12 cellular contexts compared by ENCODE assay signal in the genomic region with DNA sequence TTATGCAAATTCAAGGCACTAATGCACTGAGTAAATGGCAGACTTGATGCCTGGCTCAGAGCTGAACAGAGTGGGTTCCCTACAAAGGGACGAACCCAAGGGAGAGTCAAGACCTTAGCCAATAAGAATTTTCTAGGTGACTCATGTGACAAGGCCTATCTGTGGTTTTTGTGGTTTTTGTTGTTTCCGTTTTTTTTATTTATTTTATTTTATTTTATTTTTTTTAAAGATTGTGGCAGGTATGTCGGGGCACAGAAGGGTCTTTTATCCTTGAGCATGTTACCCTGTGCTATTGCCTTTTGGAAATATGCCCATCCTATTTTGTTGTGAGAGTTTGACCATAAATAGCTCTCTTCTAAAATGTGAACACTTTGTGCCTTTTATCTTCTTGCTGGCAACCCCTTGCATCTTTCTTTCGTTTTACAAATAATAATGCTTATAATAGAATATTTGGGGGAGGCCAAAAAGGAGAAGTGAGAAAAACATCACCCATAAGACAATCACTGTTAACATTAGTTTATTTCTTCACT.
DNase-seq lines count a peak whose midpoint lies in the region; ATAC-seq and TF ChIP-seq lines count a peak whose summit lies in the region.
"Had no signal": no experiment of that assay in that cellular context is flagged by ENCODE, and none has a peak within 500 bp of the region (broad histone marks: within the 10 kb centered on the region; RNA-seq: fewer than 3 reads in every experiment).

No MANE protein-coding gene starts in this region.

- ATAC-seq in GM19395 (IDR thresholded peaks at IDR 0.05; ENCODE audit: unreplicated experiment), result peak; percentile 98
- peak; percentile 98 for ATAC-seq in HG02884 (IDR thresholded peaks at IDR 0.05; ENCODE audit: unreplicated experiment)
- ATAC-seq in activated T-cell treated with anti-CD3 and anti-CD28 coated beads, Interleukin-2, amount 50 U/mL, for 4 hours, result no peak
- ATAC-seq in sciatic nerve, result no peak
- ATAC-seq: Right ventricle myocardium inferior had no signal

- H3K27me3 Mint-ChIP-seq in IgD-negative memory B cell, result no peaks in the 10 kb centered on the region
- no peaks in the 10 kb centered on the region for H3K27me3 Mint-ChIP-seq in activated naive CD4-positive, alpha-beta T cell treated with anti-CD3 and anti-CD28 coated beads, Interleukin-2, amount 10 ng/mL, durations not matched to agents 7 days and 5 days
- H3K27me3 Mint-ChIP-seq in activated T-cell treated with anti-CD3 and anti-CD28 coated beads, Interleukin-2, amount 50 U/mL, for 4 hours (ENCODE audit: low read depth), result no peaks in the 10 kb centered on the region

- H3K4me1 Mint-ChIP-seq in IgD-negative memory B cell, result peaks cover 13 to 17% (median 16%) of the 10 kb centered on the region in 3 donors
- no peaks in the 10 kb centered on the region for H3K4me1 Mint-ChIP-seq in activated naive CD4-positive, alpha-beta T cell treated with anti-CD3 and anti-CD28 coated beads, Interleukin-2, amount 10 ng/mL, durations not matched to agents 7 days and 5 days
- H3K4me1 Mint-ChIP-seq in activated T-cell treated with anti-CD3 and anti-CD28 coated beads, Interleukin-2, amount 50 U/mL, for 4 hours (ENCODE audit: low read depth), result no peaks in the 10 kb centered on the region

- intact Hi-C loops in sciatic nerve (cut with DNase I), result no loop called here

- no peak overlapping the region; the same call in 1 of the 2 replicates for H3K4me3 ChIP-seq in GM12864 (ENCODE audit: low read depth, low read length)
- H3K4me3 ChIP-seq: MG63 had no signal

- DNase-seq in GM12864 (ENCODE audit: low read depth) (peak; percentile 87), SW 1271 (lab: John Stamatoyannopoulos, UW) (no peak), sciatic nerve (ENCODE audit: low spot score) (no peak)
- DNase-seq in activated naive CD4-positive, alpha-beta T cell treated with anti-CD3 and anti-CD28 coated beads, Interleukin-2, amount 10 ng/mL, durations not matched to agents 7 days and 5 days, result no peak
- DNase-seq in activated T-cell treated with anti-CD3 and anti-CD28 coated beads, Interleukin-2, amount 50 U/mL, for 4 hours, result no peak
- DNase-seq: activated CD4-positive, alpha-beta T cell treated with anti-CD3 and anti-CD28 coated beads for 4 hours; MG63; stimulated activated CD4-positive, alpha-beta T cell treated with anti-CD3 and anti-CD28 coated beads, Interleukin-12 subunit alpha, Interleukin-12 subunit beta, amount 100 ng/mL, for 4 hours had no signal

- H3K4me3 Mint-ChIP-seq in IgD-negative memory B cell, result peak overlapping the region; percentile 47 to 74 (median 68)
- H3K4me3 Mint-ChIP-seq in activated naive CD4-positive, alpha-beta T cell treated with anti-CD3 and anti-CD28 coated beads, Interleukin-2, amount 10 ng/mL, durations not matched to agents 7 days and 5 days, result no peak overlapping the region
- H3K4me3 Mint-ChIP-seq in activated T-cell treated with anti-CD3 and anti-CD28 coated beads, Interleukin-2, amount 50 U/mL, for 4 hours, result no peak overlapping the region

- H3K9me3 Mint-ChIP-seq in IgD-negative memory B cell, result no peaks in the 10 kb centered on the region
- H3K9me3 Mint-ChIP-seq in activated naive CD4-positive, alpha-beta T cell treated with anti-CD3 and anti-CD28 coated beads, Interleukin-2, amount 10 ng/mL, durations not matched to agents 7 days and 5 days, result no peaks in the 10 kb centered on the region
- H3K9me3 Mint-ChIP-seq in activated T-cell treated with anti-CD3 and anti-CD28 coated beads, Interleukin-2, amount 50 U/mL, for 4 hours, result no peaks in the 10 kb centered on the region

- CTCF ChIA-PET in activated naive CD4-positive, alpha-beta T cell treated with anti-CD3 and anti-CD28 coated beads, Interleukin-2, amount 10 ng/mL, durations not matched to agents 7 days and 5 days (lab: Charles Lee), result no interaction called here

- TF ChIP-seq CTCF in GM12864 (IDR thresholded peaks at IDR 0.05; ENCODE audit: low read depth, low read length, missing control alignments), result no peak

- no peaks in the 10 kb centered on the region for H3K36me3 Mint-ChIP-seq in IgD-negative memory B cell
- no peaks in the 10 kb centered on the region for H3K36me3 Mint-ChIP-seq in activated naive CD4-positive, alpha-beta T cell treated with anti-CD3 and anti-CD28 coated beads, Interleukin-2, amount 10 ng/mL, durations not matched to agents 7 days and 5 days
- no peaks in the 10 kb centered on the region for H3K36me3 Mint-ChIP-seq in activated T-cell treated with anti-CD3 and anti-CD28 coated beads, Interleukin-2, amount 50 U/mL, for 4 hours (ENCODE audit: insufficient read depth)

- H3K27ac Mint-ChIP-seq in IgD-negative memory B cell, result peak overlapping the region; percentile 68 to 74 (median 73)
- no peak overlapping the region for H3K27ac Mint-ChIP-seq in activated naive CD4-positive, alpha-beta T cell treated with anti-CD3 and anti-CD28 coated beads, Interleukin-2, amount 10 ng/mL, durations not matched to agents 7 days and 5 days

Comparison
In these comparisons a context has a peak if more than half of its experiments do, and no peak if none do; other contexts are left out.
1. ATAC-seq: peak in GM19395 (single experiment) and HG02884 (single experiment); none in activated T-cell treated with anti-CD3 and anti-CD28 coated beads, Interleukin-2, amount 50 U/mL, for 4 hours (0 of 2) and sciatic nerve (single experiment).
2. H3K4me3 Mint-ChIP-seq: peak in IgD-negative memory B cell (4 of 4); none in activated naive CD4-positive, alpha-beta T cell treated with anti-CD3 and anti-CD28 coated beads, Interleukin-2, amount 10 ng/mL, durations not matched to agents 7 days and 5 days (single experiment) and activated T-cell treated with anti-CD3 and anti-CD28 coated beads, Interleukin-2, amount 50 U/mL, for 4 hours (single experiment).